Comparison of ENCODE assay signal across 16 cellular contexts in the genomic region with DNA sequence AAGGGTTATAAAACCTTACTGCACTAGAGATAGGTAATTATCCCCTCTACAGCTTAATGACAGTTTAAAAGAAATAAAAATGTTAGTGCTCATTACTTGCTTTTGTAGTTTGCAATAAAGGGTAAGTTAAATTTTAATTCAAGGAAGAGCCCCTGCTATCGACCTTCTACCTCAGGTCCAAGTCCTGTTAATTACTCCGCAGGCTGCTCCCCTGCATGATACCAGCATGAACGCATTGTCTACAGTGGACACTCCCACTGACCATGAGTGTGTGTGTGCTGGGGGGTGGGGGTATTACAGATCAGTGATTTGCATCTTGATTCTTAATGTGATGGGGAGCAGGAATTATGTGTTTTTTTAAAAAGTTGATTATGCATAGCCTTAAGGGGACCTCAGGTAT.
A peak's percentile ranks its signal among the peaks of the same experiment; 100 is the strongest.
DNase-seq lines count a peak whose midpoint lies in the region; ATAC-seq and TF ChIP-seq lines count a peak whose summit lies in the region.
"Had no signal": no experiment of that assay in that cellular context is flagged by ENCODE, and none has a peak within 500 bp of the region (broad histone marks: within the 10 kb centered on the region; RNA-seq: fewer than 3 reads in every experiment).

No MANE protein-coding gene starts in this region.

- ATAC-seq in right lobe of liver (peak; percentile 77 to 82 (median 82)), GM19328 (IDR thresholded peaks at IDR 0.05; ENCODE audit: unreplicated experiment) (no peak)
- no peak for ATAC-seq in activated CD4-positive, CD25-positive, alpha-beta regulatory T cell treated with anti-CD3 and anti-CD28 coated beads, Interleukin-2, amount 50 U/mL, for 24 hours
- ATAC-seq: HCT116 had no signal

- TF ChIP-seq POLR2A in right lobe of liver (IDR thresholded peaks at IDR 0.05), result no peak

- H3K36me3 ChIP-seq in endodermal cell (ENCODE audit: control insufficient read depth, insufficient read depth, low read length) (peaks cover 43% of the 10 kb centered on the region), right lobe of liver (peaks cover 0 to 4% (median 3%) of the 10 kb centered on the region in 4 donors)

- no peak overlapping the region for H3K9ac ChIP-seq in endodermal cell (ENCODE audit: extremely low read depth, low read length, poor library complexity, severe bottlenecking)

- peaks cover 37% of the 10 kb centered on the region for H3K36me3 Mint-ChIP-seq in endodermal cell (ENCODE audit: low read depth)

- intact Hi-C loops in right lobe of liver (cut with DNase I), result loop anchor here in 1 of 2 donors (10.0 kb wide), 1 partner anchor 417 kb away; no protein-coding TSS in a partner anchor

- no peaks in the 10 kb centered on the region for H3K4me1 ChIP-seq in endodermal cell (ENCODE audit: control insufficient read depth, insufficient read depth, low read length)
- H3K4me1 ChIP-seq in right lobe of liver, result peaks cover 0 to 22% (median 8%) of the 10 kb centered on the region in 4 donors
- H3K4me1 ChIP-seq: Caco-2 had no signal

- H3K27me3 Mint-ChIP-seq in endodermal cell (ENCODE audit: insufficient read depth), result no peaks in the 10 kb centered on the region
- H3K27me3 Mint-ChIP-seq: CD8-positive, alpha-beta memory T cell had no signal

- peak overlapping the region; percentile 60 for H3K27ac Mint-ChIP-seq in endodermal cell

- 93 to 98% methylated on average over 3 of the region's 3 CpGs for WGBS in endodermal cell (ENCODE audit: insufficient coverage in 1 of 2, insufficient read length in 1 of 2), 2 experiments
- WGBS in right lobe of liver (ENCODE audit: insufficient coverage, low coverage, low lambda C conversion rate, missing lambda C conversion rate), result 55% methylated on average over 3 of the region's 3 CpGs

- peaks cover 10% of the 10 kb centered on the region for H3K4me1 Mint-ChIP-seq in endodermal cell

- DNase-seq in NCI-H146 (lab: John Stamatoyannopoulos, UW) (peak; percentile 27), NCI-H146 treated with DMSO at 0.1 percent for 48 hours (lab: John Stamatoyannopoulos, UW; ENCODE audit: unreplicated experiment) (no peak), endodermal cell (no peak), right lobe of liver (peak in 2 of 3 donors; percentile 61 to 69), NOMO-1 (lab: John Stamatoyannopoulos, UW; ENCODE audit: unreplicated experiment in 2 of 2) (no peak)
- DNase-seq in activated naive CD4-positive, alpha-beta T cell treated with Interleukin-2 at 50 U/mL for 16 hours, result no peak
- DNase-seq: Caco-2; CD8-positive, alpha-beta memory T cell; DND-41; GDM1 had no signal

- H3K4me3 Mint-ChIP-seq in endodermal cell, result no peak overlapping the region
- H3K4me3 Mint-ChIP-seq: CD14-positive monocyte; CD8-positive, alpha-beta memory T cell had no signal

- no peaks in the 10 kb centered on the region for H3K9me3 Mint-ChIP-seq in endodermal cell
- H3K9me3 Mint-ChIP-seq: CD14-positive monocyte; CD8-positive, alpha-beta memory T cell had no signal

- H3K27ac ChIP-seq in endodermal cell (ENCODE audit: low read depth, low read length), result no peak overlapping the region
- H3K27ac ChIP-seq in right lobe of liver, result no peak overlapping the region
- H3K27ac ChIP-seq: 22Rv1, HL-60 had no signal

- no peaks in the 10 kb centered on the region for H3K9me3 ChIP-seq in endodermal cell (ENCODE audit: control insufficient read depth, low read length)
- no peaks in the 10 kb centered on the region for H3K9me3 ChIP-seq in right lobe of liver
- H3K9me3 ChIP-seq: Caco-2 had no signal

- H3K4me3 ChIP-seq in endodermal cell (ENCODE audit: low read length), result no peak overlapping the region
- no peak overlapping the region for H3K4me3 ChIP-seq in right lobe of liver

- TF ChIP-seq CTCF in endodermal cell (conservative IDR thresholded peaks at IDR 0.05), result no peak
- no peak for TF ChIP-seq CTCF in right lobe of liver (IDR thresholded peaks at IDR 0.05)

- H3K27me3 ChIP-seq in endodermal cell (ENCODE audit: control insufficient read depth, insufficient read depth, low read length, poor library complexity, severe bottlenecking), result no peaks in the 10 kb centered on the region
- H3K27me3 ChIP-seq in right lobe of liver, result no peaks in the 10 kb centered on the region

Comparison
In these comparisons a context has a peak if more than half of its experiments do, and no peak if none do; other contexts are left out.
1. DNase-seq: peak in NCI-H146 (single experiment) and right lobe of liver (2 of 3); none in NCI-H146 treated with DMSO at 0.1 percent for 48 hours (single experiment), endodermal cell (single experiment), NOMO-1 (0 of 2) and activated naive CD4-positive, alpha-beta T cell treated with Interleukin-2 at 50 U/mL for 16 hours (single experiment).
2. ATAC-seq: peak in right lobe of liver (4 of 4); none in GM19328 (single experiment) and activated CD4-positive, CD25-positive, alpha-beta regulatory T cell treated with anti-CD3 and anti-CD28 coated beads, Interleukin-2, amount 50 U/mL, for 24 hours (0 of 2).